36 cellular contexts compared by ENCODE assay signal in genomic region chr22:48616656-48617055, GRCh38.
"Had no signal": no experiment of that assay in that cellular context is flagged by ENCODE, and none has a peak within 500 bp of the region (broad histone marks: within the 10 kb centered on the region; RNA-seq: fewer than 3 reads in every experiment).

No MANE protein-coding gene starts in this region.

- H3K4me3 ChIP-seq: MG63 had no signal

- H3K36me3 ChIP-seq: MG63 had no signal

- H3K9ac ChIP-seq: KMS-11 had no signal

- H3K4me2 ChIP-seq: KMS-11 had no signal

- H3K9me3 ChIP-seq: MG63 had no signal

- DNase-seq: Karpas-422, Kasumi-1, MG63, MM.1S, MV-4-11, NCI-H1048, NCI-H1092, NCI-H1092 treated with DMSO at 0.1 percent for 48 hours, NCI-H1105, NCI-H1105 treated with DMSO at 0.1 percent for 48 hours, NCI-H1417, NCI-H1417 treated with DMSO at 0.1 percent for 48 hours, NCI-H1436, NCI-H1436 treated with DMSO at 0.1 percent for 48 hours, NCI-H146, NCI-H1694, NCI-H1694 treated with DMSO at 0.1 percent for 48 hours, NCI-H187, NCI-H187 treated with DMSO at 0.1 percent for 48 hours, NCI-H1930, NCI-H2029, NCI-H2029 treated with DMSO at 0.1 percent for 48 hours, NCI-H2081, NCI-H2081 treated with DMSO at 0.1 percent for 48 hours, NCI-H2107, NCI-H2171, NCI-H2171 treated with DMSO at 0.1 percent for 48 hours, NCI-H2227 treated with DMSO at 0.1 percent for 48 hours, NCI-H226, NCI-H345, NCI-H446, NCI-H446 treated with DMSO at 0.1 percent for 48 hours, NCI-H510A, NCI-H510A treated with DMSO at 0.1 percent for 48 hours, NCI-H524 had no signal

- H3K27ac ChIP-seq: KMS-11 had no signal

- H3K27me3 ChIP-seq: MG63 had no signal
